25 cellular contexts compared by ENCODE assay signal in the genomic region with DNA sequence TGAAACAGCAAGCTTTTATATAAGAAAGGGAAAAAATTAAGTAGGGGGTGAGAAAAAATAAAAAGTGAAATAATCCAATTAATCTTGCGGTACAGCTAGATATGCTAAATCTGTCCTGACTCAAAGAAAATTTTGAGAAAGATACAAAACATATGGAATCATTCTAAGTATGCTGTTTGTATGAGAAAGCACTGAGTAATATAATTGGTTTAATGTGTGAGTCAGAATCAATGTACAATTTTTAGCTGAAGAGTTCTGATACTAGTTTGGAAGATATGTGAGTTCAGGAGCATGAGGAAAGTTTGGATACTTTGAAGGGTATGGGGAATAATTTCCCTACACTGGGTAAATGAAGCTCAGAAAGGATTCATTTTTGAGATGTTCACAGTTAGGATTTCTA.
DNase-seq lines count a peak whose midpoint lies in the region; ATAC-seq and TF ChIP-seq lines count a peak whose summit lies in the region.
"Had no signal": no experiment of that assay in that cellular context is flagged by ENCODE, and none has a peak within 500 bp of the region (broad histone marks: within the 10 kb centered on the region; RNA-seq: fewer than 3 reads in every experiment).

No MANE protein-coding gene starts in this region.

- ATAC-seq in foreskin keratinocyte (peak; percentile 56), HG03095 (IDR thresholded peaks at IDR 0.05; ENCODE audit: unreplicated experiment) (no peak)
- ATAC-seq: activated CD8-positive, alpha-beta T cell treated with anti-CD3 and anti-CD28 coated beads for 36 hours; HCT116; K562 had no signal

- H3K9ac ChIP-seq in mammary epithelial cell (ENCODE audit: insufficient read depth, low read length) = no peak overlapping the region

- H3K36me3 ChIP-seq in mammary epithelial cell (ENCODE audit: insufficient read depth, low read length) = no peaks in the 10 kb centered on the region
- H3K36me3 ChIP-seq in effector memory CD4-positive, alpha-beta T cell (ENCODE audit: control insufficient read depth, insufficient read depth, low read length) = no peaks in the 10 kb centered on the region
- H3K36me3 ChIP-seq: esophagus muscularis mucosa, prostate gland, stomach had no signal

- H3K4me3 ChIP-seq in mammary epithelial cell (replicated peaks in 1 of 3; ENCODE audit: insufficient read depth in 1 of 3, low read depth in 2 of 3, low read length in 3 of 3) = no peak overlapping the region
- no peak overlapping the region for H3K4me3 ChIP-seq in effector memory CD4-positive, alpha-beta T cell (ENCODE audit: insufficient read depth, low read depth, low read length, poor library complexity, severe bottlenecking)
- H3K4me3 ChIP-seq: esophagus muscularis mucosa, K562, lung, prostate gland, stomach had no signal

- DNase-seq in AG08395 (ENCODE audit: low spot score) (peak; percentile 43), HS-5 (ENCODE audit: low read depth) (peak; percentile 58), mammary epithelial cell (peak; percentile 53), foreskin keratinocyte (peak in 1 of 2 donors; percentile 51), nucleus accumbens (lab: John Stamatoyannopoulos, UW) (no peak)
- no peak for DNase-seq in effector memory CD4-positive, alpha-beta T cell
- no peak for DNase-seq in activated CD4-positive, CD25-positive, alpha-beta regulatory T cell treated with anti-CD3 and anti-CD28 coated beads, Interleukin-2, amount 50 U/mL, for 72 hours
- DNase-seq: activated CD8-positive, alpha-beta T cell treated with anti-CD3 and anti-CD28 coated beads for 36 hours; activated effector memory CD4-positive, alpha-beta T cell treated with Interleukin-2 at 50 U/mL for 16 hours; DND-41; head of caudate nucleus; kidney glomerular epithelial cell; MM.1S; NCI-H1417; NCI-H2081 treated with DMSO at 0.1 percent for 48 hours; NCI-H82; stimulated activated CD8-positive, alpha-beta memory T cell treated with anti-CD3 and anti-CD28 coated beads, Interleukin-4, amount 100 ng/mL, for 48 hours; stomach; trophoblast cell had no signal

- H3K27ac ChIP-seq in mammary epithelial cell (ENCODE audit: insufficient read depth, low read depth, low read length) (peak overlapping the region; percentile 11), foreskin keratinocyte (peak overlapping the region; percentile 22)
- no peak overlapping the region for H3K27ac ChIP-seq in effector memory CD4-positive, alpha-beta T cell (ENCODE audit: insufficient read depth, low read length, poor library complexity, severe bottlenecking)
- H3K27ac ChIP-seq: esophagus muscularis mucosa, prostate gland, stomach had no signal

- no peaks in the 10 kb centered on the region for H4K20me1 ChIP-seq in mammary epithelial cell (ENCODE audit: insufficient read depth, low read length)

- TF ChIP-seq CTCF in mammary epithelial cell (conservative IDR thresholded peaks at IDR 0.05 in 1 of 2, IDR thresholded peaks at IDR 0.05 in 1 of 2; ENCODE audit: extremely low read depth in 1 of 2, insufficient read depth in 1 of 2, low read depth in 1 of 2, low read length in 2 of 2) (no peak), foreskin keratinocyte (conservative IDR thresholded peaks at IDR 0.05) (no peak)

- H3K27me3 ChIP-seq in mammary epithelial cell (ENCODE audit: insufficient read depth, low read length) (no peaks in the 10 kb centered on the region), foreskin keratinocyte (no peaks in the 10 kb centered on the region)
- H3K27me3 ChIP-seq in effector memory CD4-positive, alpha-beta T cell (replicated peaks; ENCODE audit: control insufficient read depth, insufficient read depth, low read length, poor library complexity, severe bottlenecking) = no peaks in the 10 kb centered on the region
- H3K27me3 ChIP-seq: esophagus muscularis mucosa, stomach had no signal

- intact Hi-C loops in mammary epithelial cell (cut with micrococcal nuclease) = no loop called here

- dilution Hi-C loops in mammary epithelial cell (cut with HindIII; ENCODE audit: low sequenced_read_pairs) = no loop called here

- H3K9me3 ChIP-seq in mammary epithelial cell (replicated peaks; ENCODE audit: insufficient read depth, low read length) = no peaks in the 10 kb centered on the region
- no peaks in the 10 kb centered on the region for H3K9me3 ChIP-seq in effector memory CD4-positive, alpha-beta T cell (ENCODE audit: control insufficient read depth, low read length)
- H3K9me3 ChIP-seq: esophagus muscularis mucosa, prostate gland, stomach had no signal

- H3K4me1 ChIP-seq in mammary epithelial cell (ENCODE audit: insufficient read depth, low read length) (peaks cover 33% of the 10 kb centered on the region), foreskin keratinocyte (peaks cover 26% of the 10 kb centered on the region)
- no peaks in the 10 kb centered on the region for H3K4me1 ChIP-seq in effector memory CD4-positive, alpha-beta T cell (ENCODE audit: control insufficient read depth, insufficient read depth, low read length, poor library complexity, severe bottlenecking)
- H3K4me1 ChIP-seq: esophagus muscularis mucosa, prostate gland, stomach had no signal

- H2AFZ ChIP-seq in mammary epithelial cell (ENCODE audit: low read depth, low read length) = no peak overlapping the region

- in situ Hi-C loops in mammary epithelial cell (cut with MboI; ENCODE audit: low sequenced_read_pairs in 2 of 2) = no loop called here

- H3K79me2 ChIP-seq in mammary epithelial cell (ENCODE audit: insufficient read depth, low read length) = no peaks in the 10 kb centered on the region

- no TSS peak for BruUV-seq in mammary epithelial cell (replicated peaks; lab: Mats Ljungman, UMichigan)

- 100% methylated on average over 1 of the region's 1 CpG for WGBS in mammary epithelial cell (ENCODE audit: low coverage, missing lambda C conversion rate)

- CTCF ChIA-PET in mammary epithelial cell (lab: Charles Lee; ENCODE audit: low non-redundant PET) = no interaction called here

- H3K4me2 ChIP-seq in mammary epithelial cell (ENCODE audit: insufficient read depth, low read depth, low read length) = peak overlapping the region; percentile 18

Comparison
In these comparisons a context has a peak if more than half of its experiments do, and no peak if none do; other contexts are left out.
1. DNase-seq: peak in AG08395 (single experiment), HS-5 (single experiment) and mammary epithelial cell (single experiment); none in effector memory CD4-positive, alpha-beta T cell (0 of 3), nucleus accumbens (0 of 56) and activated CD4-positive, CD25-positive, alpha-beta regulatory T cell treated with anti-CD3 and anti-CD28 coated beads, Interleukin-2, amount 50 U/mL, for 72 hours (single experiment).